Comparison of ENCODE assay signal across 21 cellular contexts in the genomic region with DNA sequence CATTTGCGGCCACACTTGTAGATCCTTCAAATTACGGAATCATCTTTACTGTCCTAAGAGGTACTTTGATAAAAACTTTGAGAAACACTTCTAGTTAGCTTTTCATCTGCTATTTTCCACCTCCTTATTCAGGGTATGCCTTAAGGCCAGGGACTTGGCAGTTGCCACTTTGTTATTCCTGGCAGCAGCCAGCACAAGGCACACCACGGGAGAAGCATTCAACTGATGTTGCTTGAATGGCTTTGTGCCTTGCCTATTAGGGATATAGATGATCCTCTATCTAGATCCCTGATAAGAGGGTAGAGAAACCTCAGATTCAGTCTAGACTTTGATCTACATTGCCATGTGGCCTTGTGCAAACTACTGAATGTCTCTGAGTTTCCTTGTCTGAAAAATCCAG.
DNase-seq lines count a peak whose midpoint lies in the region; ATAC-seq, FAIRE-seq and TF ChIP-seq lines count a peak whose summit lies in the region.
"Had no signal": no experiment of that assay in that cellular context is flagged by ENCODE, and none has a peak within 500 bp of the region (broad histone marks: within the 10 kb centered on the region; RNA-seq: fewer than 3 reads in every experiment).

No MANE protein-coding gene starts in this region.

- H3K4me3 Mint-ChIP-seq in astrocyte (ENCODE audit: unreplicated experiment) = no peak overlapping the region
- H3K4me3 Mint-ChIP-seq: B cell; CD4-positive, alpha-beta T cell; CD8-positive, alpha-beta T cell had no signal

- no peaks in the 10 kb centered on the region for H3K79me2 ChIP-seq in astrocyte (ENCODE audit: insufficient read depth, low read length)

- H3K36me3 ChIP-seq in astrocyte (ENCODE audit: insufficient read depth, low read length) = no peaks in the 10 kb centered on the region
- H3K36me3 ChIP-seq: BLaER1 treated with 17β-estradiol and CSF1 and Interleukin-3, amounts not matched to agents 10 nM and 100 nM had no signal

- FAIRE-seq in astrocyte (lab: Jason Lieb, UNC) = no peak
- FAIRE-seq: A549, D721Med, G401.6, GM12891, GM19239 had no signal

- no peaks in the 10 kb centered on the region for H3K27me3 Mint-ChIP-seq in astrocyte (ENCODE audit: low read depth, unreplicated experiment)

- H3K9me3 ChIP-seq in astrocyte (ENCODE audit: insufficient read depth, low read depth, low read length) = peaks cover 4% of the 10 kb centered on the region

- H3K9ac ChIP-seq in astrocyte (ENCODE audit: low read length) = no peak overlapping the region
- H3K9ac ChIP-seq: BLaER1 treated with 17β-estradiol and CSF1 and Interleukin-3, amounts not matched to agents 10 nM and 100 nM had no signal

- no peaks in the 10 kb centered on the region for H3K4me1 Mint-ChIP-seq in astrocyte (ENCODE audit: low read depth, unreplicated experiment)
- H3K4me1 Mint-ChIP-seq: B cell had no signal

- peak; percentile 50 for DNase-seq in RPMI7951 (ENCODE audit: low read depth)
- DNase-seq in astrocyte (ENCODE audit: low read depth) = peak; percentile 3
- peak; percentile 8 for DNase-seq in medulla oblongata (ENCODE audit: extremely low spot score)
- no peak for DNase-seq in stimulated activated CD4-positive, alpha-beta T cell treated with anti-CD3 and anti-CD28 coated beads, Interleukin-2, amount 100 ng/mL, for 48 hours
- DNase-seq: AML-193; Caco-2; Calu3; CD4-positive, alpha-beta T cell; CD8-positive, alpha-beta T cell; DMS79 treated with DMSO at 0.1 percent for 48 hours; GF-D8 had no signal

- no peaks in the 10 kb centered on the region for H3K27me3 ChIP-seq in astrocyte (ENCODE audit: insufficient read depth, low read length)
- H3K27me3 ChIP-seq: BLaER1 treated with 17β-estradiol and CSF1 and Interleukin-3, amounts not matched to agents 10 nM and 100 nM had no signal

- no peak overlapping the region for H3K27ac Mint-ChIP-seq in astrocyte (ENCODE audit: unreplicated experiment)
- H3K27ac Mint-ChIP-seq: B cell; CD4-positive, alpha-beta T cell; CD8-positive, alpha-beta T cell had no signal

- H3K27ac ChIP-seq in astrocyte (ENCODE audit: low read depth, low read length) = no peak overlapping the region
- H3K27ac ChIP-seq: 22Rv1, A549, C4-2B had no signal

- no peak overlapping the region for H3K4me2 ChIP-seq in astrocyte (ENCODE audit: low read length)
- H3K4me2 ChIP-seq: A549 had no signal

- no peak overlapping the region for H3K4me3 ChIP-seq in astrocyte (ENCODE audit: insufficient read depth, low read depth, low read length)
- H3K4me3 ChIP-seq: A549; BLaER1 treated with 17β-estradiol and CSF1 and Interleukin-3, amounts not matched to agents 10 nM and 100 nM had no signal

- peaks cover 3% of the 10 kb centered on the region for H3K9me3 Mint-ChIP-seq in astrocyte (ENCODE audit: unreplicated experiment)

- no peak for TF ChIP-seq CTCF in astrocyte (IDR thresholded peaks at IDR 0.05; ENCODE audit: insufficient read depth, low read depth, low read length)

- no peak overlapping the region for H2AFZ ChIP-seq in astrocyte (ENCODE audit: low read depth, low read length)

- no peaks in the 10 kb centered on the region for H4K20me1 ChIP-seq in astrocyte (ENCODE audit: insufficient read depth, low read length)
- H4K20me1 ChIP-seq: BLaER1 treated with 17β-estradiol and CSF1 and Interleukin-3, amounts not matched to agents 10 nM and 100 nM had no signal

- no peak for ATAC-seq in HG03354 (IDR thresholded peaks at IDR 0.05; ENCODE audit: poor library complexity, severe bottlenecking, unreplicated experiment)
- ATAC-seq: A549; CD8-positive, alpha-beta T cell had no signal

- no peaks in the 10 kb centered on the region for H3K36me3 Mint-ChIP-seq in astrocyte (ENCODE audit: low read depth, unreplicated experiment)
- H3K36me3 Mint-ChIP-seq: CD8-positive, alpha-beta T cell had no signal

- H3K4me1 ChIP-seq in astrocyte (ENCODE audit: insufficient read depth, low read length) = no peaks in the 10 kb centered on the region
- H3K4me1 ChIP-seq: A549, Caco-2 had no signal

Comparison
In these comparisons a context has a peak if more than half of its experiments do, and no peak if none do; other contexts are left out.
1. DNase-seq: peak in RPMI7951 (single experiment), astrocyte (single experiment) and medulla oblongata (single experiment); none in stimulated activated CD4-positive, alpha-beta T cell treated with anti-CD3 and anti-CD28 coated beads, Interleukin-2, amount 100 ng/mL, for 48 hours (0 of 2).